Comparison of ENCODE assay signal across 17 cellular contexts in genomic region chr10:103824281-103824680, GRCh38. TPM values are rescaled to one million over a fixed set of nuclear protein-coding genes. Genes with fewer than 3 reads are reported as not detected.
DNase-seq lines count a peak whose midpoint lies in the region; ATAC-seq, FAIRE-seq and TF ChIP-seq lines count a peak whose summit lies in the region.
"Had no signal": no experiment of that assay in that cellular context is flagged by ENCODE, and none has a peak within 500 bp of the region (broad histone marks: within the 10 kb centered on the region; RNA-seq: fewer than 3 reads in every experiment).

No MANE protein-coding gene starts in this region.

- no peak overlapping the region for H2AFZ ChIP-seq in endothelial cell of umbilical vein (ENCODE audit: low read depth, low read length)

- peak overlapping the region; percentile 18 to 80 (median 75); a peak in 20 of 22 replicates for H3K9ac ChIP-seq in BLaER1 treated with 17β-estradiol and CSF1 and Interleukin-3, amounts not matched to agents 10 nM and 100 nM
- H3K9ac ChIP-seq in endothelial cell of umbilical vein (replicated peaks; ENCODE audit: extremely low read depth, insufficient read depth, low read length): no peak overlapping the region
- H3K9ac ChIP-seq: KMS-11 had no signal

- peak overlapping the region; percentile 47 for H3K27ac Mint-ChIP-seq in osteocyte (ENCODE audit: unreplicated experiment)

- H3K36me3 Mint-ChIP-seq in osteocyte (ENCODE audit: unreplicated experiment): no peaks in the 10 kb centered on the region

- peak overlapping the region; percentile 76 to 97 (median 91) for H3K4me2 ChIP-seq in BLaER1 treated with 17β-estradiol and CSF1 and Interleukin-3, amounts not matched to agents 10 nM and 100 nM
- no peak overlapping the region for H3K4me2 ChIP-seq in endothelial cell of umbilical vein (ENCODE audit: insufficient read depth, low read length)
- H3K4me2 ChIP-seq: KMS-11 had no signal

- H3K4me1 ChIP-seq in BLaER1 treated with 17β-estradiol and CSF1 and Interleukin-3, amounts not matched to agents 10 nM and 100 nM: peaks cover 91 to 99% (median 97%) of the 10 kb centered on the region in 10 experiments
- H3K4me1 ChIP-seq in endothelial cell of umbilical vein (ENCODE audit: control insufficient read depth, extremely low read depth, insufficient read depth, low read length) (peaks cover 6% of the 10 kb centered on the region), ascending aorta (peaks cover 10 to 16% of the 10 kb centered on the region in 2 donors)

- ATAC-seq in GM18907 (IDR thresholded peaks at IDR 0.05; ENCODE audit: unreplicated experiment): no peak

- no peak for DNase-seq in RWPE1 (ENCODE audit: low spot score)
- DNase-seq in endothelial cell of umbilical vein (ENCODE audit: low read depth, low spot score): no peak
- DNase-seq in osteocyte (ENCODE audit: extremely low spot score, unreplicated experiment): no peak
- DNase-seq in ascending aorta (ENCODE audit: low spot score in 2 of 2): no peak
- no peak for DNase-seq in cerebellum (ENCODE audit: low spot score)
- no peak for DNase-seq in NCI-H2171 (lab: John Stamatoyannopoulos, UW)
- DNase-seq: DMS153, EL, MM.1S, NCI-H1105 treated with DMSO at 0.1 percent for 48 hours, NCI-H2029 treated with DMSO at 0.1 percent for 48 hours, NCI-H524 had no signal

- TF ChIP-seq POLR2A in endothelial cell of umbilical vein (IDR thresholded peaks at IDR 0.05; ENCODE audit: low read depth, low read length): no peak

- peak overlapping the region; percentile 10 to 98 (median 86); a peak in 20 of 22 replicates for H3K27ac ChIP-seq in BLaER1 treated with 17β-estradiol and CSF1 and Interleukin-3, amounts not matched to agents 10 nM and 100 nM
- H3K27ac ChIP-seq in RWPE1 (peak overlapping the region; percentile 79), endothelial cell of umbilical vein (ENCODE audit: insufficient read depth, low read depth, low read length) (no peak overlapping the region), ascending aorta (no peak overlapping the region)
- H3K27ac ChIP-seq: C4-2B, KMS-11 had no signal

- TF ChIP-seq CTCF in RWPE1 (conservative IDR thresholded peaks at IDR 0.05; ENCODE audit: low read depth) (no peak), endothelial cell of umbilical vein (IDR thresholded peaks at IDR 0.05; ENCODE audit: extremely low read depth in 1 of 2, insufficient read depth in 1 of 2, low read depth in 1 of 2, low read length in 2 of 2) (no peak), osteocyte (IDR thresholded peaks at IDR 0.05) (no peak), ascending aorta (IDR thresholded peaks at IDR 0.05) (no peak)

- peaks cover 51% of the 10 kb centered on the region for H3K4me1 Mint-ChIP-seq in osteocyte (ENCODE audit: unreplicated experiment)

- intact Hi-C loops in endothelial cell of umbilical vein (cut with micrococcal nuclease) (no loop called here), ascending aorta (cut with DNase I) (no loop called here)

- H3K27me3 ChIP-seq in BLaER1 treated with 17β-estradiol and CSF1 and Interleukin-3, amounts not matched to agents 10 nM and 100 nM: no peaks in the 10 kb centered on the region
- H3K27me3 ChIP-seq in endothelial cell of umbilical vein (ENCODE audit: control insufficient read depth in 2 of 2, insufficient read depth in 2 of 2, low read length in 2 of 2): peaks cover 0 to 2% of the 10 kb centered on the region in 2 experiments
- H3K27me3 ChIP-seq in ascending aorta: no peaks in the 10 kb centered on the region

- peak; percentile 62 for FAIRE-seq in endothelial cell of umbilical vein (lab: Jason Lieb, UNC)
- FAIRE-seq: H54 had no signal

- CTCF ChIA-PET in RWPE1 (lab: Yijun Ruan, JAX): no interaction called here
- CTCF ChIA-PET in endothelial cell of umbilical vein (lab: Charles Lee): interaction anchor here (1.0 to 1.3 kb wide), 4 partner anchors 13 to 69 kb away, joined by 3 to 4 read pairs (median 3); partner anchors contain the start of gene SH3PXD2A

- no peaks in the 10 kb centered on the region for H3K79me2 ChIP-seq in endothelial cell of umbilical vein (ENCODE audit: control insufficient read depth, insufficient read depth, low read length)

- dilution Hi-C loops in endothelial cell of umbilical vein (cut with MboI; ENCODE audit: extremely low pct_ligation_motif_present, low sequenced_read_pairs): no loop called here

- no TSS peak for BruUV-seq in endothelial cell of umbilical vein (replicated peaks; lab: Mats Ljungman, UMichigan)

- peaks cover 2 to 16% (median 10%) of the 10 kb centered on the region in 11 experiments; a peak in 12 of 22 replicates for H4K20me1 ChIP-seq in BLaER1 treated with 17β-estradiol and CSF1 and Interleukin-3, amounts not matched to agents 10 nM and 100 nM
- H4K20me1 ChIP-seq in endothelial cell of umbilical vein (replicated peaks; ENCODE audit: control insufficient read depth, extremely low read depth, insufficient read depth, low read length): no peaks in the 10 kb centered on the region

- POLR2A ChIA-PET in RWPE1 (lab: Yijun Ruan, JAX; ENCODE audit: low non-redundant PET): interaction anchor here (0.6 kb wide), 1 partner anchor 21 kb away, joined by 4 read pairs; no protein-coding TSS in a partner anchor
- POLR2A ChIA-PET in endothelial cell of umbilical vein (lab: Charles Lee): no interaction called here

- H3K9me3 ChIP-seq in BLaER1 treated with 17β-estradiol and CSF1 and Interleukin-3, amounts not matched to agents 10 nM and 100 nM (replicated peaks in 1 of 11): no peaks in the 10 kb centered on the region
- no peaks in the 10 kb centered on the region for H3K9me3 ChIP-seq in endothelial cell of umbilical vein (replicated peaks; ENCODE audit: control insufficient read depth, insufficient read depth, low read length)
- no peaks in the 10 kb centered on the region for H3K9me3 ChIP-seq in ascending aorta

- H3K36me3 ChIP-seq in BLaER1 treated with 17β-estradiol and CSF1 and Interleukin-3, amounts not matched to agents 10 nM and 100 nM: peaks cover 0 to 10% (median 0%) of the 10 kb centered on the region in 11 experiments; a peak in 3 of 22 replicates
- H3K36me3 ChIP-seq in endothelial cell of umbilical vein (ENCODE audit: control insufficient read depth in 2 of 2, extremely low read depth in 1 of 2, insufficient read depth in 2 of 2, low read length in 2 of 2): no peaks in the 10 kb centered on the region
- H3K36me3 ChIP-seq in ascending aorta: no peaks in the 10 kb centered on the region

- H3K4me3 ChIP-seq in BLaER1 treated with 17β-estradiol and CSF1 and Interleukin-3, amounts not matched to agents 10 nM and 100 nM: peak overlapping the region in 8 of 10 experiments; percentile 2 to 53 (median 23); a peak in 9 of 20 replicates
- H3K4me3 ChIP-seq in endothelial cell of umbilical vein (replicated peaks in 1 of 3; ENCODE audit: insufficient read depth in 1 of 3, low read depth in 1 of 3, low read length in 3 of 3): no peak overlapping the region
- H3K4me3 ChIP-seq in ascending aorta: no peak overlapping the region

- peaks cover 22% of the 10 kb centered on the region for H3K27me3 Mint-ChIP-seq in osteocyte (ENCODE audit: unreplicated experiment)

- no peak overlapping the region for H3K4me3 Mint-ChIP-seq in osteocyte (ENCODE audit: unreplicated experiment)

- H3K9me3 Mint-ChIP-seq in osteocyte (ENCODE audit: unreplicated experiment): no peaks in the 10 kb centered on the region

- no peaks in the 10 kb centered on the region for H3K9me1 ChIP-seq in endothelial cell of umbilical vein (replicated peaks; ENCODE audit: control insufficient read depth, extremely low read depth, insufficient read depth, low read length)

TF ChIP-seq in endothelial cell of umbilical vein, 7 proteins besides CTCF, POLR2A, EP300 and RAD21:
- TF ChIP-seq GATA2 (IDR thresholded peaks at IDR 0.05; ENCODE audit: insufficient read depth, insufficient read length, low read depth, low read length) (peak; percentile 24), JUN (IDR thresholded peaks at IDR 0.05; ENCODE audit: borderline replicate concordance, insufficient read depth, insufficient read length, low read depth) (no peak)

RNA-seq across cellular contexts. Expression of gene SH3PXD2A, which starts 31.1 kb away (rescaled TPM):
- total RNA-seq in endothelial cell of umbilical vein: 5.1 and 6.6 TPM in 2 replicates
- polyA plus RNA-seq in endothelial cell of umbilical vein: 1.3 and 1.4 TPM in 2 replicates
- 1.4 and 1.7 TPM in 2 replicates for polyA plus RNA-seq in endothelial cell of umbilical vein (2011; cell fraction: cytosol; rRNA removed)
- 4.3 and 4.8 TPM in 2 replicates for polyA plus RNA-seq in endothelial cell of umbilical vein (2011; cell fraction: nucleus; rRNA removed)
- polyA plus RNA-seq in endothelial cell of umbilical vein (2012): 5.7 and 6.1 TPM in 2 replicates
- polyA minus RNA-seq in endothelial cell of umbilical vein: 3.3 and 3.7 TPM in 2 replicates
- polyA minus RNA-seq in endothelial cell of umbilical vein (2011; cell fraction: cytosol; rRNA and poly(A)+ RNA removed): 12.9 TPM
- polyA minus RNA-seq in endothelial cell of umbilical vein (2011; cell fraction: nucleus; rRNA and poly(A)+ RNA removed): 3.1 and 3.5 TPM in 2 replicates
- 43.0 and 46.6 TPM in 2 replicates for total RNA-seq in osteocyte
- 50.0 TPM for total RNA-seq in ascending aorta
- 13.3 TPM for total RNA-seq in cerebellum

Comparison
In these comparisons a context has a peak if more than half of its experiments do, and no peak if none do; other contexts are left out.
1. H3K27ac ChIP-seq: peak in BLaER1 treated with 17β-estradiol and CSF1 and Interleukin-3, amounts not matched to agents 10 nM and 100 nM (11 of 11) and RWPE1 (single experiment); none in endothelial cell of umbilical vein (single experiment) and ascending aorta (0 of 2).
2. H3K4me3 ChIP-seq: peak in BLaER1 treated with 17β-estradiol and CSF1 and Interleukin-3, amounts not matched to agents 10 nM and 100 nM (8 of 10); none in endothelial cell of umbilical vein (0 of 3) and ascending aorta (0 of 2).